In the genomic region with DNA sequence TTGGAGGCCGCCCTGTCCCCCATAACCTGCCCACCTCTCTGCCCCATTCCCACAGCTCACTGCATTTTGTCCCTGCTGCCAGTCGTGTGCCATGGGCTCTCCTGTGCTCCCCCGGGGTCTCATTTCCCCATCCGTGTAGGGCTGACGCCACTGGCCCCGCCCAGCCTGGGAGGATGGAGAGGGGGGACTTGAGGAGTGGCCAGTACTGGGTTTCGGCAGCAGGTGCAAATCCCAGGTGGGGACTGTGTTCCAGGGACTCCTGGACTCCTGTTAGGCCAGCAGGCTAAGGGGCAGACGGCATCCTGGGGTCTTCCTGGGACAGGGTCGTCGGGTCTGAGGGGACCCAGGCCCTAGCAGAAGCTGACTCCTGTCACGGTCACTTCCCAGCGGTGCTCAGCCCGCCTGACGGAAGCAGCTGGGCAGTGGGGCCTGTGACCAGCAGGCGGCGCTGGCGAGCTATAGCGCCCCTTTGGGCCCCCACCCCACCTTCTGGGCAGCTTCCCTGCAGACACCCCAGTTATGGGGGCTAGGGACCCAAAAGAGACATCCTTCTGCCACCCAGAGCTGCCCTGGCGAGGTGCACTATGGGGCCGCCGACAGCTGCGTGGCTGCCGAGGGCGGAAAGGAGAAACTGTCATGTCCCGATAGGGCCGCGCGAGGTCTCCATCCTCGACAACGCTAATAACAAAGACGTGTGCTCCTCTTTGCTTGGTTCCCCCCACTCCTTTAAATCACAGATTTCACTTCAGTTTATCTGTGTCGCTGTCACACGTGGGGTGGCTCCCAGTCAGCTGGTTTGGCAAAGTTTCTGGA, we compare ENCODE assay signal across 9 cellular contexts. TPM values are rescaled to one million over a fixed set of nuclear protein-coding genes. Genes with fewer than 3 reads are reported as not detected.
DNase-seq lines count a peak whose midpoint lies in the region; FAIRE-seq and TF ChIP-seq lines count a peak whose summit lies in the region.
"Had no signal": no experiment of that assay in that cellular context is flagged by ENCODE, and none has a peak within 500 bp of the region (broad histone marks: within the 10 kb centered on the region; RNA-seq: fewer than 3 reads in every experiment).

No MANE protein-coding gene starts in this region.

- H3K4me1 ChIP-seq in KMS-11 (ENCODE audit: low read depth, poor library complexity, severe bottlenecking) (peaks cover 6% of the 10 kb centered on the region), keratinocyte (ENCODE audit: control insufficient read depth, extremely low read depth, insufficient read depth, low read length) (peaks cover 5% of the 10 kb centered on the region)

- DNase-seq in WERI-Rb-1 (peak; percentile 60), bronchial epithelial cell (ENCODE audit: low read depth) (no peak), keratinocyte (ENCODE audit: low read depth, low spot score) (no peak), epidermal melanocyte (ENCODE audit: insufficient read length, low spot score) (no peak), cortex of kidney (lab: John Stamatoyannopoulos, UW) (no peak)
- peak; percentile 67 for DNase-seq in stimulated activated CD4-positive, alpha-beta T cell treated with anti-CD3 and anti-CD28 coated beads, Interleukin-15, amount 100 ng/mL, for 24 hours

- H2AFZ ChIP-seq in KMS-11 (ENCODE audit: low read depth) (peak overlapping the region; percentile 84), keratinocyte (ENCODE audit: control insufficient read depth, low read length) (peak overlapping the region; percentile 3)

- TF ChIP-seq CTCF in GM12801 (IDR thresholded peaks at IDR 0.05; ENCODE audit: extremely low read depth, insufficient read length), result peak; percentile 35
- peak; percentile 99 for TF ChIP-seq CTCF in KMS-11 (conservative IDR thresholded peaks at IDR 0.05; ENCODE audit: low read depth, low read length)
- peak; percentile 98 for TF ChIP-seq CTCF in WERI-Rb-1 (IDR thresholded peaks at IDR 0.05; ENCODE audit: low read depth, low read length)
- TF ChIP-seq CTCF in bronchial epithelial cell (IDR thresholded peaks at IDR 0.05; ENCODE audit: insufficient read depth, low read length, severe bottlenecking), result peak; percentile 99
- TF ChIP-seq CTCF in keratinocyte (optimal IDR thresholded peaks at IDR 0.05 in 1 of 3, IDR thresholded peaks at IDR 0.05 in 1 of 3, conservative IDR thresholded peaks at IDR 0.05 in 1 of 3; ENCODE audit: extremely low read depth in 1 of 3, insufficient read depth in 2 of 3, low read length in 3 of 3), result peak; percentile 84 to 100 (median 92)

- no peaks in the 10 kb centered on the region for H4K20me1 ChIP-seq in KMS-11 (ENCODE audit: insufficient read depth)
- no peaks in the 10 kb centered on the region for H4K20me1 ChIP-seq in keratinocyte (ENCODE audit: control insufficient read depth, extremely low read depth, insufficient read depth, low read length)

- H3K9ac ChIP-seq in KMS-11, result peak overlapping the region; percentile 12; the same call in 1 of the 2 replicates
- H3K9ac ChIP-seq in keratinocyte (ENCODE audit: control insufficient read depth, extremely low read depth, insufficient read depth, low read length), result no peak overlapping the region

- H3K27me3 ChIP-seq in KMS-11 (ENCODE audit: insufficient read depth, low read depth) (no peaks in the 10 kb centered on the region), WERI-Rb-1 (ENCODE audit: insufficient read depth, low read depth, severe bottlenecking) (no peaks in the 10 kb centered on the region), bronchial epithelial cell (ENCODE audit: control insufficient read depth, insufficient read depth, low read length) (no peaks in the 10 kb centered on the region), keratinocyte (ENCODE audit: control insufficient read depth, extremely low read depth, insufficient read depth, low read length) (no peaks in the 10 kb centered on the region)

- dilution Hi-C loops in keratinocyte (cut with MboI; ENCODE audit: extremely low pct_ligation_motif_present, low sequenced_read_pairs), result no loop called here

- H3K36me3 ChIP-seq in KMS-11 (ENCODE audit: insufficient read depth), result no peaks in the 10 kb centered on the region
- no peaks in the 10 kb centered on the region for H3K36me3 ChIP-seq in WERI-Rb-1
- no peaks in the 10 kb centered on the region for H3K36me3 ChIP-seq in bronchial epithelial cell (ENCODE audit: control insufficient read depth, insufficient read depth, low read length)
- no peaks in the 10 kb centered on the region for H3K36me3 ChIP-seq in keratinocyte (ENCODE audit: control insufficient read depth in 2 of 2, extremely low read depth in 1 of 2, insufficient read depth in 2 of 2, low read length in 2 of 2)

- H3K79me2 ChIP-seq in KMS-11 (ENCODE audit: insufficient read depth, low read depth), result no peaks in the 10 kb centered on the region
- no peaks in the 10 kb centered on the region for H3K79me2 ChIP-seq in keratinocyte (ENCODE audit: control insufficient read depth, insufficient read depth, low read length)

- H3K27ac ChIP-seq in KMS-11, result no peak overlapping the region
- H3K27ac ChIP-seq in WERI-Rb-1, result peak overlapping the region; percentile 54
- H3K27ac ChIP-seq in keratinocyte (ENCODE audit: control insufficient read depth, insufficient read depth, low read length), result no peak overlapping the region

- H3K4me3 ChIP-seq in KMS-11 (IDR thresholded peaks at IDR 0.05; ENCODE audit: insufficient read depth, low read depth, low read length), result no peak overlapping the region
- H3K4me3 ChIP-seq in WERI-Rb-1 (ENCODE audit: low read depth, low read length), result peak overlapping the region; percentile 49
- peak overlapping the region; percentile 12 for H3K4me3 ChIP-seq in bronchial epithelial cell (ENCODE audit: low read depth, low read length)
- peak overlapping the region; percentile 8 to 58 (median 11) for H3K4me3 ChIP-seq in keratinocyte (ENCODE audit: control insufficient read depth in 2 of 3, extremely low read depth in 1 of 3, insufficient read depth in 2 of 3, low read depth in 1 of 3, low read length in 3 of 3)

- H3K4me2 ChIP-seq in KMS-11, result peak overlapping the region; percentile 43
- peak overlapping the region; percentile 71 for H3K4me2 ChIP-seq in keratinocyte (ENCODE audit: control insufficient read depth, extremely low read depth, insufficient read depth, low read depth, low read length)

- H3K9me3 ChIP-seq in WERI-Rb-1 (ENCODE audit: severe bottlenecking), result no peaks in the 10 kb centered on the region
- no peaks in the 10 kb centered on the region for H3K9me3 ChIP-seq in keratinocyte (ENCODE audit: control insufficient read depth, low read depth, low read length)

- no peak for FAIRE-seq in bronchial epithelial cell (lab: Jason Lieb, UNC)
- FAIRE-seq in keratinocyte (lab: Jason Lieb, UNC), result no peak

- H3K9me1 ChIP-seq in keratinocyte (ENCODE audit: control insufficient read depth, extremely low read depth, insufficient read depth, low read length), result no peaks in the 10 kb centered on the region

RNA-seq across cellular contexts. Expression of a gene that starts 1.0 kb away (rescaled TPM):
- total RNA-seq in bronchial epithelial cell, result under 0.01 and 0.13 TPM in 2 replicates
- polyA plus RNA-seq in keratinocyte, result 0.75 to 1.1 TPM (median 0.91 TPM) in 3 replicates
- polyA plus RNA-seq in keratinocyte (2011; ENCODE audit: low read depth), result not detected
- 0.66 and 0.69 TPM in 2 replicates for polyA plus RNA-seq in keratinocyte (2011; cell fraction: cytosol; rRNA removed)
- 2.9 and 3.4 TPM in 2 replicates for polyA plus RNA-seq in keratinocyte (2011; cell fraction: nucleus; rRNA removed)
- 0.16 and 0.94 TPM in 2 replicates for polyA plus RNA-seq in keratinocyte (2012; ENCODE audit: low replicate concordance)
- 0.66 to 1.3 TPM (median 0.67 TPM) in 3 replicates for polyA minus RNA-seq in keratinocyte
- polyA minus RNA-seq in keratinocyte (2011; cell fraction: cytosol; rRNA and poly(A)+ RNA removed), result not detected
- polyA minus RNA-seq in keratinocyte (2011; cell fraction: nucleus; rRNA and poly(A)+ RNA removed), result 0.63 and 0.70 TPM in 2 replicates

RNA-seq across cellular contexts. Expression of a gene that starts 24.4 kb away (rescaled TPM):
- total RNA-seq in bronchial epithelial cell, result not detected in 2 replicates
- not detected in 3 replicates for polyA plus RNA-seq in keratinocyte
- not detected for polyA plus RNA-seq in keratinocyte (2011; ENCODE audit: low read depth)
- not detected in 2 replicates for polyA plus RNA-seq in keratinocyte (2011; cell fraction: cytosol; rRNA removed)
- not detected in 2 replicates for polyA plus RNA-seq in keratinocyte (2011; cell fraction: nucleus; rRNA removed)
- not detected in 2 replicates for polyA plus RNA-seq in keratinocyte (2012; ENCODE audit: low replicate concordance)
- 0.53 TPM in 1 of 3 replicates, not detected in the others for polyA minus RNA-seq in keratinocyte
- not detected for polyA minus RNA-seq in keratinocyte (2011; cell fraction: cytosol; rRNA and poly(A)+ RNA removed)
- polyA minus RNA-seq in keratinocyte (2011; cell fraction: nucleus; rRNA and poly(A)+ RNA removed), result not detected in 2 replicates
- total RNA-seq: lower leg skin had no signal

Comparison
In these comparisons a context has a peak if more than half of its experiments do, and no peak if none do; other contexts are left out.
1. CTCF ChIP-seq: peak in every context shown above with its lines; median percentile 99 in KMS-11; 99 in bronchial epithelial cell; 98 in WERI-Rb-1; 92 in keratinocyte; 35 in GM12801.
2. DNase-seq: peak in WERI-Rb-1 (single experiment) and stimulated activated CD4-positive, alpha-beta T cell treated with anti-CD3 and anti-CD28 coated beads, Interleukin-15, amount 100 ng/mL, for 24 hours (single experiment); none in bronchial epithelial cell (single experiment), keratinocyte (single experiment), epidermal melanocyte (single experiment) and cortex of kidney (single experiment).